In the genomic region with DNA sequence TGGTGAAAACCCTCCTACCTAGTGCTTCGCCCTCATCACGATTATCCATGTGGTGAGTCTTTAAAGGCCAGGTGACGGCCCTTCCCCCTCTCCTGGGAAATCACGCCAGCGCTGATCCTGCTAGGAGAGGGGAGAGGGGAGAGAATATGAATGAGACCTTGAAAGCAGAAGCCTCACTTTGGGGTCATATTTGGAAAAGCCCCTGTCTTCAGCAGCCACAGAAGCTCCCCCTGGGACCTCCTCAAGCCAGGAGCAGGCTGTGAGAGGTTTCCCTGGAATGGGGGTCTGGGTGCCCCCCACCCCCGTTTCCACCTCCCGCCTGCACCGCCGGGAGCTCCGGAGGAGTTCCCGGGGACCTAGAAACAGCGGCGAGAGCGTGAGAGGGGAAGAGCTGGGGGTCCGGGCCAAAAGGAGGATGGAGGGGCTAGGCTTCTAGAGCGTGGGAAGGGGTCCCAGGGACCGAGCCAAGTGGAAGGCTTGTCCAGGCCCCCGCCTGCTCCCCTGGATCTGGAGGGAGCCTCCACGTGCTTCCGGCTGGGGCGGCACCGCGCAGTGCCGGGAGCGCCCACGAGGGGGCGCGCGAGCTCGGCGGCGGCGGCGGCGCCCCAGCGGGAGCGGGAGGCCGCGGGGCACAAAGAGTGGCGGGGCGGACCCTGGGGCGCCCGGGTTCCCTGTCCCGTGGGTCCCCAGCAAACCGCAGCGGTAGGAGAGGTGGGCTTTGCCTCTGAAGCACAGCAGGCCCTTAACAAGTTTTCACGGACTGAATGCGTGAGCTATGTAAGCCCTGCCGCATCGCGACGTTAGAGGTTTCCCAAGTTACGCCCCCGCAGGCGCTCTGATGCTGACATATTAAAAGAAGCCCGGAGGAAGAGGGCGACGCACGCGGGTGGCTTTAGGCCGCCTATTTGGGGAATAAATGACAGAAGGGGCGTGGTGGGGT, we compare ENCODE assay signal across 1 cellular context.
TF ChIP-seq lines count a peak whose summit lies in the region.

No MANE protein-coding gene starts in this region.

TF ChIP-seq in K562, 482 proteins besides CTCF, POLR2A, EP300 and RAD21 (continued from another document and continues in another):
- no peak for TF ChIP-seq BDP1 (IDR thresholded peaks at IDR 0.05; ENCODE audit: insufficient read depth, insufficient read length)
- TF ChIP-seq TAF7 (tag; IDR thresholded peaks at IDR 0.05) = no peak
- TF ChIP-seq ZNF717 (CRISPR knock-in tag; IDR thresholded peaks at IDR 0.05) = no peak
- no peak for TF ChIP-seq RBM34 (IDR thresholded peaks at IDR 0.05; ENCODE audit: borderline replicate concordance, insufficient read depth, low read length)
- TF ChIP-seq BRCA1 (IDR thresholded peaks at IDR 0.05) = no peak
- TF ChIP-seq BRCA1 (CRISPR knock-in tag; IDR thresholded peaks at IDR 0.05) = 0 out of 2 replicates have a peak, but pooled peaks have one; percentile 78
- TF ChIP-seq TEAD2 (tag; IDR thresholded peaks at IDR 0.05) = no peak
- TF ChIP-seq GTF2E2 (tag; IDR thresholded peaks at IDR 0.05) = no peak
- TF ChIP-seq ZNF197 (CRISPR knock-in tag; IDR thresholded peaks at IDR 0.05; ENCODE audit: low read depth) = no peak
- no peak for TF ChIP-seq ZBTB49 (CRISPR knock-in tag; IDR thresholded peaks at IDR 0.05; ENCODE audit: borderline replicate concordance)
- TF ChIP-seq CBFA2T2 (conservative IDR thresholded peaks at IDR 0.05) = no peak
- TF ChIP-seq SMAD4 (CRISPR knock-in tag; conservative IDR thresholded peaks at IDR 0.05) = peak; percentile 77
- TF ChIP-seq, protein P1, sequence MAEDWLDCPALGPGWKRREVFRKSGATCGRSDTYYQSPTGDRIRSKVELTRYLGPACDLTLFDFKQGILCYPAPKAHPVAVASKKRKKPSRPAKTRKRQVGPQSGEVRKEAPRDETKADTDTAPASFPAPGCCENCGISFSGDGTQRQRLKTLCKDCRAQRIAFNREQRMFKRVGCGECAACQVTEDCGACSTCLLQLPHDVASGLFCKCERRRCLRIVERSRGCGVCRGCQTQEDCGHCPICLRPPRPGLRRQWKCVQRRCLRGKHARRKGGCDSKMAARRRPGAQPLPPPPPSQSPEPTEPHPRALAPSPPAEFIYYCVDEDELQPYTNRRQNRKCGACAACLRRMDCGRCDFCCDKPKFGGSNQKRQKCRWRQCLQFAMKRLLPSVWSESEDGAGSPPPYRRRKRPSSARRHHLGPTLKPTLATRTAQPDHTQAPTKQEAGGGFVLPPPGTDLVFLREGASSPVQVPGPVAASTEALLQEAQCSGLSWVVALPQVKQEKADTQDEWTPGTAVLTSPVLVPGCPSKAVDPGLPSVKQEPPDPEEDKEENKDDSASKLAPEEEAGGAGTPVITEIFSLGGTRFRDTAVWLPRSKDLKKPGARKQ (CRISPR knock-in tag; IDR thresholded peaks at IDR 0.05) = no peak
- TF ChIP-seq E2F8 (IDR thresholded peaks at IDR 0.05; ENCODE audit: low read depth, partially characterized antibody) = no peak
- TF ChIP-seq ZFPM2 (CRISPR knock-in tag; IDR thresholded peaks at IDR 0.05) = no peak
- no peak for TF ChIP-seq ZNF280A (IDR thresholded peaks at IDR 0.05; ENCODE audit: low read depth, partially characterized antibody)
- peak; percentile 66 for TF ChIP-seq HMGN3 (IDR thresholded peaks at IDR 0.05; ENCODE audit: borderline replicate concordance, extremely low read depth, insufficient read length, low read depth, low read length)
- peak; percentile 68 for TF ChIP-seq ETV5 (CRISPR knock-in tag; IDR thresholded peaks at IDR 0.05; ENCODE audit: low read depth)
- TF ChIP-seq ZNF212 (CRISPR knock-in tag; IDR thresholded peaks at IDR 0.05) = no peak
- no peak for TF ChIP-seq ZNF324 (CRISPR knock-in tag; IDR thresholded peaks at IDR 0.05)
- TF ChIP-seq IFI16 (CRISPR knock-in tag; IDR thresholded peaks at IDR 0.05) = no peak
- TF ChIP-seq ZNF589 (CRISPR knock-in tag; IDR thresholded peaks at IDR 0.05; ENCODE audit: low read depth) = no peak
- peak; percentile 67 for TF ChIP-seq ATF7 (IDR thresholded peaks at IDR 0.05)
- peak; percentile 71 for TF ChIP-seq MTA3 (IDR thresholded peaks at IDR 0.05; ENCODE audit: borderline replicate concordance)
- peak; percentile 80 for TF ChIP-seq GABPA (tag; conservative IDR thresholded peaks at IDR 0.05; ENCODE audit: low read depth)
- TF ChIP-seq BRD4 (IDR thresholded peaks at IDR 0.05) = no peak
- no peak for TF ChIP-seq DEAF1 (CRISPR knock-in tag; IDR thresholded peaks at IDR 0.05)
- TF ChIP-seq ZNF695 (CRISPR knock-in tag; IDR thresholded peaks at IDR 0.05) = no peak
- no peak for TF ChIP-seq SP2 (IDR thresholded peaks at IDR 0.05; ENCODE audit: extremely low read depth, low read depth, low read length, poor library complexity, severe bottlenecking)
- no peak for TF ChIP-seq SNRNP70 (optimal IDR thresholded peaks at IDR 0.05; ENCODE audit: low read depth, low read length)
- no peak for TF ChIP-seq FOXM1 (IDR thresholded peaks at IDR 0.05; ENCODE audit: low read depth)
- TF ChIP-seq FOXM1 (CRISPR knock-in tag; IDR thresholded peaks at IDR 0.05; ENCODE audit: low read depth) = no peak; the same call in 1 of the 2 replicates
- TF ChIP-seq, protein P2, sequence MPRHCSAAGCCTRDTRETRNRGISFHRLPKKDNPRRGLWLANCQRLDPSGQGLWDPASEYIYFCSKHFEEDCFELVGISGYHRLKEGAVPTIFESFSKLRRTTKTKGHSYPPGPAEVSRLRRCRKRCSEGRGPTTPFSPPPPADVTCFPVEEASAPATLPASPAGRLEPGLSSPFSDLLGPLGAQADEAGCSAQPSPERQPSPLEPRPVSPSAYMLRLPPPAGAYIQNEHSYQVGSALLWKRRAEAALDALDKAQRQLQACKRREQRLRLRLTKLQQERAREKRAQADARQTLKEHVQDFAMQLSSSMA (CRISPR knock-in tag; IDR thresholded peaks at IDR 0.05) = no peak
- TF ChIP-seq POU5F1 (IDR thresholded peaks at IDR 0.05; ENCODE audit: borderline replicate concordance, low read depth, low read length, partially characterized antibody) = no peak
- no peak for TF ChIP-seq ZNF146 (CRISPR knock-in tag; IDR thresholded peaks at IDR 0.05; ENCODE audit: unreplicated experiment)
- no peak for TF ChIP-seq ETS2 (tag; IDR thresholded peaks at IDR 0.05; ENCODE audit: borderline replicate concordance, poor library complexity, severe bottlenecking)
- peak; percentile 57; the same call in 1 of the 2 replicates for TF ChIP-seq BHLHE40 (IDR thresholded peaks at IDR 0.05; ENCODE audit: low read length)
- no peak for TF ChIP-seq CEBPB (tag; IDR thresholded peaks at IDR 0.05)
- TF ChIP-seq, protein P3, sequence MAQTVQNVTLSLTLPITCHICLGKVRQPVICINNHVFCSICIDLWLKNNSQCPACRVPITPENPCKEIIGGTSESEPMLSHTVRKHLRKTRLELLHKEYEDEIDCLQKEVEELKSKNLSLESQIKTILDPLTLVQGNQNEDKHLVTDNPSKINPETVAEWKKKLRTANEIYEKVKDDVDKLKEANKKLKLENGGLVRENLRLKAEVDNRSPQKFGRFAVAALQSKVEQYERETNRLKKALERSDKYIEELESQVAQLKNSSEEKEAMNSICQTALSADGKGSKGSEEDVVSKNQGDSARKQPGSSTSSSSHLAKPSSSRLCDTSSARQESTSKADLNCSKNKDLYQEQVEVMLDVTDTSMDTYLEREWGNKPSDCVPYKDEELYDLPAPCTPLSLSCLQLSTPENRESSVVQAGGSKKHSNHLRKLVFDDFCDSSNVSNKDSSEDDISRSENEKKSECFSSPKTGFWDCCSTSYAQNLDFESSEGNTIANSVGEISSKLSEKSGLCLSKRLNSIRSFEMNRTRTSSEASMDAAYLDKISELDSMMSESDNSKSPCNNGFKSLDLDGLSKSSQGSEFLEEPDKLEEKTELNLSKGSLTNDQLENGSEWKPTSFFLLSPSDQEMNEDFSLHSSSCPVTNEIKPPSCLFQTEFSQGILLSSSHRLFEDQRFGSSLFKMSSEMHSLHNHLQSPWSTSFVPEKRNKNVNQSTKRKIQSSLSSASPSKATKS (CRISPR knock-in tag; IDR thresholded peaks at IDR 0.05) = no peak
- TF ChIP-seq CBX8 (IDR thresholded peaks at IDR 0.05; ENCODE audit: borderline replicate concordance, extremely low read depth, low read depth, low read length, poor library complexity, severe bottlenecking) = no peak
- TF ChIP-seq BRF1 (IDR thresholded peaks at IDR 0.05; ENCODE audit: borderline replicate concordance, extremely low read depth, insufficient read length) = no peak
- TF ChIP-seq ZNF584 (CRISPR knock-in tag; IDR thresholded peaks at IDR 0.05; ENCODE audit: low read depth) = no peak
- no peak for TF ChIP-seq STAT5B (CRISPR knock-in tag; IDR thresholded peaks at IDR 0.05)
- TF ChIP-seq CREB1 (IDR thresholded peaks at IDR 0.05) = no peak; the same call in 1 of the 2 replicates
- peak; percentile 22; the same call in 1 of the 2 replicates for TF ChIP-seq CREB1 (CRISPR knock-in tag; IDR thresholded peaks at IDR 0.05)
- TF ChIP-seq, protein P4, sequence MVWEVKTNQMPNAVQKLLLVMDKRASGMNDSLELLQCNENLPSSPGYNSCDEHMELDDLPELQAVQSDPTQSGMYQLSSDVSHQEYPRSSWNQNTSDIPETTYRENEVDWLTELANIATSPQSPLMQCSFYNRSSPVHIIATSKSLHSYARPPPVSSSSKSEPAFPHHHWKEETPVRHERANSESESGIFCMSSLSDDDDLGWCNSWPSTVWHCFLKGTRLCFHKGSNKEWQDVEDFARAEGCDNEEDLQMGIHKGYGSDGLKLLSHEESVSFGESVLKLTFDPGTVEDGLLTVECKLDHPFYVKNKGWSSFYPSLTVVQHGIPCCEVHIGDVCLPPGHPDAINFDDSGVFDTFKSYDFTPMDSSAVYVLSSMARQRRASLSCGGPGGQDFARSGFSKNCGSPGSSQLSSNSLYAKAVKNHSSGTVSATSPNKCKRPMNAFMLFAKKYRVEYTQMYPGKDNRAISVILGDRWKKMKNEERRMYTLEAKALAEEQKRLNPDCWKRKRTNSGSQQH (CRISPR knock-in tag; IDR thresholded peaks at IDR 0.05) = no peak
